Comparison of ENCODE assay signal across 1 cellular context in the genomic region with DNA sequence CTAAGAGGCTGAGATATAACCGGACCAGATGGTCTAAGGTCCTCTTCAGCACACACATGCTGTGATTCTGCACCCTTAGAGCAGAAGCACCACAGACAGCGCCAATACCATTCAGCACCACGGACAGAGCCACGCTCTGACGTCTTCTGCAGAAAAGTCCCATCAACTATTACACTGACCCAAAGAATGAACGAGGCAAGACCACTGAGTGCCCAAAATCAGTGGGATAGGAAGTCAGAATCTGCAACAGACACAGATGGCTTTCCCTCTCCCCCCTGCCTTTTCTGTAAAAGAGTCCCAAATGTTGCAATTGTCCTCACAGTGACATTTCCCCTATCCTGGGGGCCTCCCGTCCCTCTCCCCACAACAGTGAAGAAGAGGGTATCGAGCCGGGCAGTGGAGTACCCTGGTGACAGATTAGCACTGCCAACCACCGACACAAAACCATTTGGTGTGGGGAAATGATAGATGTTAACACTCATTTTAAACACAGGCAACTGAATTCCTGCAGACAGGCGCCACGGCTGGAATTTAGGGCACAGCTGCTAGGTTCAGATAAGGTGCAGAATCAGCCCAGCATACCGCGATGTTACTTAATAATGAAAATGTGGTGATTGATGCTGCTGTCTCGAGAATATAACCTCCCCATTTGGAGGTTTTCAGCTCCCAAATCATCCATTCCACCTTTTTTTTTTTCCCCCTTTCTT.
TF ChIP-seq lines count a peak whose summit lies in the region.

No MANE protein-coding gene starts in this region.

TF ChIP-seq in HepG2, 621 proteins besides CTCF, POLR2A, EP300 and RAD21 (continued from another document and continues in another):
- TF ChIP-seq, protein P1, sequence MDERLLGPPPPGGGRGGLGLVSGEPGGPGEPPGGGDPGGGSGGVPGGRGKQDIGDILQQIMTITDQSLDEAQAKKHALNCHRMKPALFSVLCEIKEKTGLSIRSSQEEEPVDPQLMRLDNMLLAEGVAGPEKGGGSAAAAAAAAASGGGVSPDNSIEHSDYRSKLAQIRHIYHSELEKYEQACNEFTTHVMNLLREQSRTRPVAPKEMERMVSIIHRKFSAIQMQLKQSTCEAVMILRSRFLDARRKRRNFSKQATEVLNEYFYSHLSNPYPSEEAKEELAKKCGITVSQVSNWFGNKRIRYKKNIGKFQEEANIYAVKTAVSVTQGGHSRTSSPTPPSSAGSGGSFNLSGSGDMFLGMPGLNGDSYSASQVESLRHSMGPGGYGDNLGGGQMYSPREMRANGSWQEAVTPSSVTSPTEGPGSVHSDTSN (CRISPR knock-in tag; IDR thresholded peaks at IDR 0.05): peak; percentile 65
- TF ChIP-seq AGO2 (optimal IDR thresholded peaks at IDR 0.05; ENCODE audit: low read depth, low read length) (no peak), BRD4 (CRISPR knock-in tag; IDR thresholded peaks at IDR 0.05) (no peak), ZNF20 (CRISPR knock-in tag; IDR thresholded peaks at IDR 0.05) (peak; percentile 96), ZNF614 (CRISPR knock-in tag; IDR thresholded peaks at IDR 0.05; ENCODE audit: borderline replicate concordance) (peak; percentile 98), ASH2L (IDR thresholded peaks at IDR 0.05; ENCODE audit: insufficient read length, low read depth, low read length) (no peak), ZNF713 (CRISPR knock-in tag; IDR thresholded peaks at IDR 0.05) (no peak), THYN1 (CRISPR knock-in tag; IDR thresholded peaks at IDR 0.05; ENCODE audit: borderline replicate concordance, low read depth) (peak; percentile 94; the same call in 1 of the 2 replicates), ATF7-NPFF (CRISPR knock-in tag; IDR thresholded peaks at IDR 0.05; ENCODE audit: low read depth) (peak; percentile 96; the same call in 1 of the 2 replicates), MATR3 (CRISPR knock-in tag; IDR thresholded peaks at IDR 0.05) (0 out of 2 replicates have a peak, but pooled peaks have one; percentile 29), MZF1 (CRISPR knock-in tag; IDR thresholded peaks at IDR 0.05; ENCODE audit: borderline replicate concordance) (peak; percentile 95), ZFX (CRISPR knock-in tag; IDR thresholded peaks at IDR 0.05; ENCODE audit: low read depth) (0 out of 2 replicates have a peak, but pooled peaks have one; percentile 37), TEAD3 (CRISPR knock-in tag; optimal IDR thresholded peaks at IDR 0.05; ENCODE audit: borderline replicate concordance) (peak; percentile 95), CENPT (CRISPR knock-in tag; IDR thresholded peaks at IDR 0.05; ENCODE audit: low read depth) (peak; percentile 98), TBL1XR1 (IDR thresholded peaks at IDR 0.05; ENCODE audit: borderline replicate concordance, low read length, partially characterized antibody) (peak; percentile 29), GTF3A (CRISPR knock-in tag; conservative IDR thresholded peaks at IDR 0.05) (no peak), ZNF7 (CRISPR knock-in tag; IDR thresholded peaks at IDR 0.05) (peak; percentile 96), ZNF432 (CRISPR knock-in tag; IDR thresholded peaks at IDR 0.05; ENCODE audit: borderline replicate concordance) (peak; percentile 97), ZNF253 (CRISPR knock-in tag; IDR thresholded peaks at IDR 0.05; ENCODE audit: borderline replicate concordance) (peak; percentile 99), ZNF792 (CRISPR knock-in tag; IDR thresholded peaks at IDR 0.05) (peak; percentile 100), ELF1 (CRISPR knock-in tag; IDR thresholded peaks at IDR 0.05) (peak; percentile 74), ATF1 (CRISPR knock-in tag; IDR thresholded peaks at IDR 0.05) (peak; percentile 85), RXRB (CRISPR knock-in tag; IDR thresholded peaks at IDR 0.05; ENCODE audit: borderline replicate concordance) (peak; percentile 97), REXO4 (CRISPR knock-in tag; IDR thresholded peaks at IDR 0.05; ENCODE audit: borderline replicate concordance) (peak; percentile 96), RFXAP (CRISPR knock-in tag; IDR thresholded peaks at IDR 0.05; ENCODE audit: borderline replicate concordance) (peak; percentile 98), CHD2 (IDR thresholded peaks at IDR 0.05; ENCODE audit: low read depth, low read length) (no peak), BCL6 (CRISPR knock-in tag; IDR thresholded peaks at IDR 0.05) (peak; percentile 94), BRCA1 (CRISPR knock-in tag; IDR thresholded peaks at IDR 0.05) (peak; percentile 100), HNRNPH1 (optimal IDR thresholded peaks at IDR 0.05; ENCODE audit: low read depth, low read length) (no peak), SMAD9 (CRISPR knock-in tag; IDR thresholded peaks at IDR 0.05) (peak; percentile 99), ZNF3 (CRISPR knock-in tag; IDR thresholded peaks at IDR 0.05) (peak; percentile 96), ZNF598 (CRISPR knock-in tag; IDR thresholded peaks at IDR 0.05; ENCODE audit: borderline replicate concordance) (peak; percentile 77), ZNF251 (CRISPR knock-in tag; IDR thresholded peaks at IDR 0.05) (peak; percentile 99), PCBP2 (optimal IDR thresholded peaks at IDR 0.05; ENCODE audit: low read depth, low read length, poor library complexity, severe bottlenecking) (no peak), ZFP37 (CRISPR knock-in tag; IDR thresholded peaks at IDR 0.05; ENCODE audit: borderline replicate concordance) (peak; percentile 100), TP53 (CRISPR knock-in tag; conservative IDR thresholded peaks at IDR 0.05) (peak; percentile 98), ZNF746 (CRISPR knock-in tag; IDR thresholded peaks at IDR 0.05) (peak; percentile 95), NFKBIZ (CRISPR knock-in tag; IDR thresholded peaks at IDR 0.05) (peak; percentile 100), CHD4 (IDR thresholded peaks at IDR 0.05; ENCODE audit: borderline replicate concordance, low read length) (no peak)
- TF ChIP-seq, protein P2, sequence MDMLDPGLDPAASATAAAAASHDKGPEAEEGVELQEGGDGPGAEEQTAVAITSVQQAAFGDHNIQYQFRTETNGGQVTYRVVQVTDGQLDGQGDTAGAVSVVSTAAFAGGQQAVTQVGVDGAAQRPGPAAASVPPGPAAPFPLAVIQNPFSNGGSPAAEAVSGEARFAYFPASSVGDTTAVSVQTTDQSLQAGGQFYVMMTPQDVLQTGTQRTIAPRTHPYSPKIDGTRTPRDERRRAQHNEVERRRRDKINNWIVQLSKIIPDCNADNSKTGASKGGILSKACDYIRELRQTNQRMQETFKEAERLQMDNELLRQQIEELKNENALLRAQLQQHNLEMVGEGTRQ (IDR thresholded peaks at IDR 0.05; ENCODE audit: low read depth, low read length): no peak
- TF ChIP-seq, protein P2 (CRISPR knock-in tag; IDR thresholded peaks at IDR 0.05; ENCODE audit: borderline replicate concordance): peak; percentile 43; the same call in 1 of the 2 replicates
- TF ChIP-seq, protein P3, sequence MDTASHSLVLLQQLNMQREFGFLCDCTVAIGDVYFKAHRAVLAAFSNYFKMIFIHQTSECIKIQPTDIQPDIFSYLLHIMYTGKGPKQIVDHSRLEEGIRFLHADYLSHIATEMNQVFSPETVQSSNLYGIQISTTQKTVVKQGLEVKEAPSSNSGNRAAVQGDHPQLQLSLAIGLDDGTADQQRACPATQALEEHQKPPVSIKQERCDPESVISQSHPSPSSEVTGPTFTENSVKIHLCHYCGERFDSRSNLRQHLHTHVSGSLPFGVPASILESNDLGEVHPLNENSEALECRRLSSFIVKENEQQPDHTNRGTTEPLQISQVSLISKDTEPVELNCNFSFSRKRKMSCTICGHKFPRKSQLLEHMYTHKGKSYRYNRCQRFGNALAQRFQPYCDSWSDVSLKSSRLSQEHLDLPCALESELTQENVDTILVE (CRISPR knock-in tag; IDR thresholded peaks at IDR 0.05): peak; percentile 100
- TF ChIP-seq, protein P4, sequence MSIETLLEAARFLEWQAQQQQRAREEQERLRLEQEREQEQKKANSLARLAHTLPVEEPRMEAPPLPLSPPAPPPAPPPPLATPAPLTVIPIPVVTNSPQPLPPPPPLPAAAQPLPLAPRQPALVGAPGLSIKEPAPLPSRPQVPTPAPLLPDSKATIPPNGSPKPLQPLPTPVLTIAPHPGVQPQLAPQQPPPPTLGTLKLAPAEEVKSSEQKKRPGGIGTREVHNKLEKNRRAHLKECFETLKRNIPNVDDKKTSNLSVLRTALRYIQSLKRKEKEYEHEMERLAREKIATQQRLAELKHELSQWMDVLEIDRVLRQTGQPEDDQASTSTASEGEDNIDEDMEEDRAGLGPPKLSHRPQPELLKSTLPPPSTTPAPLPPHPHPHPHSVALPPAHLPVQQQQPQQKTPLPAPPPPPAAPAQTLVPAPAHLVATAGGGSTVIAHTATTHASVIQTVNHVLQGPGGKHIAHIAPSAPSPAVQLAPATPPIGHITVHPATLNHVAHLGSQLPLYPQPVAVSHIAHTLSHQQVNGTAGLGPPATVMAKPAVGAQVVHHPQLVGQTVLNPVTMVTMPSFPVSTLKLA (IDR thresholded peaks at IDR 0.05): no peak
- TF ChIP-seq, protein P5, sequence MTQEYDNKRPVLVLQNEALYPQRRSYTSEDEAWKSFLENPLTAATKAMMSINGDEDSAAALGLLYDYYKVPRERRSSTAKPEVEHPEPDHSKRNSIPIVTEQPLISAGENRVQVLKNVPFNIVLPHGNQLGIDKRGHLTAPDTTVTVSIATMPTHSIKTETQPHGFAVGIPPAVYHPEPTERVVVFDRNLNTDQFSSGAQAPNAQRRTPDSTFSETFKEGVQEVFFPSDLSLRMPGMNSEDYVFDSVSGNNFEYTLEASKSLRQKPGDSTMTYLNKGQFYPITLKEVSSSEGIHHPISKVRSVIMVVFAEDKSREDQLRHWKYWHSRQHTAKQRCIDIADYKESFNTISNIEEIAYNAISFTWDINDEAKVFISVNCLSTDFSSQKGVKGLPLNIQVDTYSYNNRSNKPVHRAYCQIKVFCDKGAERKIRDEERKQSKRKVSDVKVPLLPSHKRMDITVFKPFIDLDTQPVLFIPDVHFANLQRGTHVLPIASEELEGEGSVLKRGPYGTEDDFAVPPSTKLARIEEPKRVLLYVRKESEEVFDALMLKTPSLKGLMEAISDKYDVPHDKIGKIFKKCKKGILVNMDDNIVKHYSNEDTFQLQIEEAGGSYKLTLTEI (CRISPR knock-in tag; conservative IDR thresholded peaks at IDR 0.05): no peak
- TF ChIP-seq, protein P6, sequence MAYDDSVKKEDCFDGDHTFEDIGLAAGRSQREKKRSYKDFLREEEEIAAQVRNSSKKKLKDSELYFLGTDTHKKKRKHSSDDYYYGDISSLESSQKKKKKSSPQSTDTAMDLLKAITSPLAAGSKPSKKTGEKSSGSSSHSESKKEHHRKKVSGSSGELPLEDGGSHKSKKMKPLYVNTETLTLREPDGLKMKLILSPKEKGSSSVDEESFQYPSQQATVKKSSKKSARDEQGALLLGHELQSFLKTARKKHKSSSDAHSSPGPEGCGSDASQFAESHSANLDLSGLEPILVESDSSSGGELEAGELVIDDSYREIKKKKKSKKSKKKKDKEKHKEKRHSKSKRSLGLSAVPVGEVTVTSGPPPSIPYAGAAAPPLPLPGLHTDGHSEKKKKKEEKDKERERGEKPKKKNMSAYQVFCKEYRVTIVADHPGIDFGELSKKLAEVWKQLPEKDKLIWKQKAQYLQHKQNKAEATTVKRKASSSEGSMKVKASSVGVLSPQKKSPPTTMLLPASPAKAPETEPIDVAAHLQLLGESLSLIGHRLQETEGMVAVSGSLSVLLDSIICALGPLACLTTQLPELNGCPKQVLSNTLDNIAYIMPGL (CRISPR knock-in tag; IDR thresholded peaks at IDR 0.05; ENCODE audit: borderline replicate concordance in 1 of 2, low read depth in 1 of 2): peak in 1 of 2 experiments; percentile 93; a peak in 2 of 4 replicates
- TF ChIP-seq, protein P7, sequence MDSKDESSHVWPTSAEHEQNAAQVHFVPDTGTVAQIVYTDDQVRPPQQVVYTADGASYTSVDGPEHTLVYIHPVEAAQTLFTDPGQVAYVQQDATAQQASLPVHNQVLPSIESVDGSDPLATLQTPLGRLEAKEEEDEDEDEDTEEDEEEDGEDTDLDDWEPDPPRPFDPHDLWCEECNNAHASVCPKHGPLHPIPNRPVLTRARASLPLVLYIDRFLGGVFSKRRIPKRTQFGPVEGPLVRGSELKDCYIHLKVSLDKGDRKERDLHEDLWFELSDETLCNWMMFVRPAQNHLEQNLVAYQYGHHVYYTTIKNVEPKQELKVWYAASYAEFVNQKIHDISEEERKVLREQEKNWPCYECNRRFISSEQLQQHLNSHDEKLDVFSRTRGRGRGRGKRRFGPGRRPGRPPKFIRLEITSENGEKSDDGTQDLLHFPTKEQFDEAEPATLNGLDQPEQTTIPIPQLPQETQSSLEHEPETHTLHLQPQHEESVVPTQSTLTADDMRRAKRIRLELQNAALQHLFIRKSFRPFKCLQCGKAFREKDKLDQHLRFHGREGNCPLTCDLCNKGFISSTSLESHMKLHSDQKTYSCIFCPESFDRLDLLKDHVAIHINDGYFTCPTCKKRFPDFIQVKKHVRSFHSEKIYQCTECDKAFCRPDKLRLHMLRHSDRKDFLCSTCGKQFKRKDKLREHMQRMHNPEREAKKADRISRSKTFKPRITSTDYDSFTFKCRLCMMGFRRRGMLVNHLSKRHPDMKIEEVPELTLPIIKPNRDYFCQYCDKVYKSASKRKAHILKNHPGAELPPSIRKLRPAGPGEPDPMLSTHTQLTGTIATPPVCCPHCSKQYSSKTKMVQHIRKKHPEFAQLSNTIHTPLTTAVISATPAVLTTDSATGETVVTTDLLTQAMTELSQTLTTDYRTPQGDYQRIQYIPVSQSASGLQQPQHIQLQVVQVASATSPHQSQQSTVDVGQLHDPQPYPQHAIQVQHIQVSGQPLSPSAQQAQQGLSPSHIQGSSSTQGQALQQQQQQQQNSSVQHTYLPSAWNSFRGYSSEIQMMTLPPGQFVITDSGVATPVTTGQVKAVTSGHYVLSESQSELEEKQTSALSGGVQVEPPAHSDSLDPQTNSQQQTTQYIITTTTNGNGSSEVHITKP (CRISPR knock-in tag; IDR thresholded peaks at IDR 0.05; ENCODE audit: low read depth): peak; percentile 94
- TF ChIP-seq, protein P8, sequence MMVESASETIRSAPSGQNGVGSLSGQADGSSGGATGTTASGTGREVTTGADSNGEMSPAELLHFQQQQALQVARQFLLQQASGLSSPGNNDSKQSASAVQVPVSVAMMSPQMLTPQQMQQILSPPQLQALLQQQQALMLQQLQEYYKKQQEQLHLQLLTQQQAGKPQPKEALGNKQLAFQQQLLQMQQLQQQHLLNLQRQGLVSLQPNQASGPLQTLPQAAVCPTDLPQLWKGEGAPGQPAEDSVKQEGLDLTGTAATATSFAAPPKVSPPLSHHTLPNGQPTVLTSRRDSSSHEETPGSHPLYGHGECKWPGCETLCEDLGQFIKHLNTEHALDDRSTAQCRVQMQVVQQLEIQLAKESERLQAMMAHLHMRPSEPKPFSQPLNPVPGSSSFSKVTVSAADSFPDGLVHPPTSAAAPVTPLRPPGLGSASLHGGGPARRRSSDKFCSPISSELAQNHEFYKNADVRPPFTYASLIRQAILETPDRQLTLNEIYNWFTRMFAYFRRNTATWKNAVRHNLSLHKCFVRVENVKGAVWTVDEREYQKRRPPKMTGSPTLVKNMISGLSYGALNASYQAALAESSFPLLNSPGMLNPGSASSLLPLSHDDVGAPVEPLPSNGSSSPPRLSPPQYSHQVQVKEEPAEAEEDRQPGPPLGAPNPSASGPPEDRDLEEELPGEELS (CRISPR knock-in tag; IDR thresholded peaks at IDR 0.05): peak; percentile 89
- TF ChIP-seq, protein P9, sequence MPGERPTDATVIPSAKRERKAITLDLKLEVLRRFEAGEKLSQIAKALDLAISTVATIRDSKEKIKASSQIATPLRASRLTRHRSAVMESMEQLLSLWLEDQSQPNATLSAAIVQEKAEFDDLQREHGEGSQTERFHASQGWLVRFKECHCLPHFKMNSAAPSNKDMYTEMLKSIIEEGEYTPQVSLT (CRISPR knock-in tag; IDR thresholded peaks at IDR 0.05; ENCODE audit: borderline replicate concordance, low read depth): peak; percentile 98
